In the genomic region with DNA sequence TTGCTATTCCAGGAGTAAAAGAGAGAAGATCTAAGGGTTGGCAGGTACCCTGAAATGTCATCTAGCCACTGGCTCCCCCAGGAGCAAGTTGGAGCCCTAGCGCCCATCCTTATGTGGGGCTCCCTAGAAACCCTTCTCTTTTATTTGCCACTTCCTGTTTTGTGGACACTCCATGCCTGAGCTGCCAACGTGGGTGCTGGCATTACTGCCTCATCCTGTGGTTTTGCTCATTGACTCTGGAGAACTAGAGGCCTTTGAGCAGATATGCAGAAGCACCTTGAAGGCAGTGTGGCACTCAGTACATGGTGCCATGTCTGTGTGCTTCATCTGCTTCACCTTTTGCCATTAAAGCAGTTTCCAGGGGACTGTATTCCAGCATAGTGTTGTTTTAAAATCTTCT, we compare ENCODE assay signal across 9 cellular contexts. TPM values are rescaled to one million over a fixed set of nuclear protein-coding genes. Genes with fewer than 3 reads are reported as not detected.
DNase-seq lines count a peak whose midpoint lies in the region; ATAC-seq and TF ChIP-seq lines count a peak whose summit lies in the region.
"Had no signal": no experiment of that assay in that cellular context is flagged by ENCODE, and none has a peak within 500 bp of the region (broad histone marks: within the 10 kb centered on the region; RNA-seq: fewer than 3 reads in every experiment).

No MANE protein-coding gene starts in this region.

- H3K27me3 Mint-ChIP-seq in T-cell = no peaks in the 10 kb centered on the region

- CTCF ChIA-PET in T-cell (lab: Charles Lee) = interaction anchor here (0.7 to 1.2 kb wide), 2 partner anchors 59 to 72 kb away, joined by 4 to 8 read pairs; no protein-coding TSS in a partner anchor

- peak overlapping the region; percentile 95 to 98 for H3K27ac Mint-ChIP-seq in T-cell

- peaks cover 0 to 7% (median 0%) of the 10 kb centered on the region in 3 donors for H3K9me3 Mint-ChIP-seq in T-cell

- POLR2A ChIA-PET in T-cell (lab: Charles Lee) = no interaction called here

- peak overlapping the region; percentile 18 to 73 (median 25) for H3K4me3 Mint-ChIP-seq in T-cell

- WGBS in testis, 2 donors = 61 to 70% methylated on average over 2 of the region's 2 CpGs

- H3K36me3 ChIP-seq in testis (ENCODE audit: low read depth, missing control alignments) = no peaks in the 10 kb centered on the region

- H3K4me1 ChIP-seq in foreskin keratinocyte (peaks cover 46% of the 10 kb centered on the region), testis (peaks cover 6% of the 10 kb centered on the region)

- no peak for TF ChIP-seq POLR2A in testis (IDR thresholded peaks at IDR 0.05)

- H3K36me3 Mint-ChIP-seq in T-cell = peaks cover 56% of the 10 kb centered on the region

- H3K4me3 ChIP-seq in testis = no peak overlapping the region

- ATAC-seq in T-cell (replicated peaks in 1 of 4) (no peak), foreskin keratinocyte (no peak), HG02973 (IDR thresholded peaks at IDR 0.05; ENCODE audit: unreplicated experiment) (no peak)

- DNase-seq in activated gamma-delta T cell treated with Interleukin-2 at 50 U/mL for 16 hours (peak; percentile 13), activated gamma-delta T cell (lab: John Stamatoyannopoulos, UW) (no peak), T-cell (peak in 11 of 34 experiments; percentile 9 to 46 (median 18)), foreskin keratinocyte (peak in 1 of 2 donors; percentile 54), testis (peak; percentile 30), GM10266 (ENCODE audit: extremely low spot score) (no peak), NCI-H2227 (lab: John Stamatoyannopoulos, UW; ENCODE audit: unreplicated experiment) (no peak)

- peaks cover 87 to 90% (median 89%) of the 10 kb centered on the region in 3 donors for H3K4me1 Mint-ChIP-seq in T-cell

- intact Hi-C loops in testis (cut with DNase I; ENCODE audit: low total_unique reads) = loop anchor here (10.0 kb wide), 1 partner anchor 71 kb away; a partner anchor contains a TSS

- H3K9me3 ChIP-seq in testis = no peaks in the 10 kb centered on the region

- H3K27ac ChIP-seq in foreskin keratinocyte = peak overlapping the region; percentile 91
- H3K27ac ChIP-seq in testis = no peak overlapping the region
- H3K27ac ChIP-seq: C4-2B had no signal

- TF ChIP-seq CTCF in foreskin keratinocyte (conservative IDR thresholded peaks at IDR 0.05) (no peak), testis (IDR thresholded peaks at IDR 0.05) (no peak), GM10266 (IDR thresholded peaks at IDR 0.05; ENCODE audit: control insufficient read depth, insufficient read depth, low read depth, missing control alignments) (no peak)

- no peaks in the 10 kb centered on the region for H3K27me3 ChIP-seq in foreskin keratinocyte
- H3K27me3 ChIP-seq in testis = no peaks in the 10 kb centered on the region

RNA-seq across cellular contexts. Expression of a gene that starts 8.1 kb away (rescaled TPM):
- 100 to 1,000 TPM in 4 of 5 donors, 10 to 100 TPM in 1; 92.6 to 138 (median 113) TPM for total RNA-seq in T-cell
- total RNA-seq in foreskin keratinocyte = 56.4 and 79.1 TPM in 2 replicates
- polyA plus RNA-seq in foreskin keratinocyte = 16.0 and 19.5 TPM in 2 replicates
- total RNA-seq in testis = 10 to 100 TPM; 30.3 to 33.5 TPM
- polyA plus RNA-seq in testis (ENCODE audit: insufficient read depth, low read depth, low replicate concordance) = 28.6 TPM

Comparison
In these comparisons a context has a peak if more than half of its experiments do, and no peak if none do; other contexts are left out.
1. DNase-seq: peak in activated gamma-delta T cell treated with Interleukin-2 at 50 U/mL for 16 hours (single experiment) and testis (single experiment); none in activated gamma-delta T cell (single experiment), GM10266 (single experiment) and NCI-H2227 (single experiment).